6 cellular contexts compared by ENCODE assay signal in the genomic region with DNA sequence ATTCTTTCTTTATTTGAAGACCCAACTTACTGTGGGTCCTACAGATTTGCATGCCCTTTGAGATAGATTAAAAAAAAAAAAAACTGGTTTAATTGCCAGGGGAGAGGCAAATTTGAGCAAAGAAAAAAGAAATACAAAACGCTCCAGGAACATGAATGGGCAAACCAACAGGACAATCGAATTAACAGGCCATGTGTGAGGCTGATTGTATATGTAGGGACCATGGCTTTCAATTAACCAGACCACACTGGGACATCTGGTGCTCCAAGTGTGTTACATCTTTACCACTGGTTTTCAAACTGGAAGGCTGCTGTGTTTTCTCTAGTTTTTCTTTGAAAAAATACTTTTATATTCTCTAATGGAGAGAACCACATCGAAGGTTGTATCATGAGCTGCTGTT.
"Had no signal": no experiment of that assay in that cellular context is flagged by ENCODE, and none has a peak within 500 bp of the region (broad histone marks: within the 10 kb centered on the region; RNA-seq: fewer than 3 reads in every experiment).

No MANE protein-coding gene starts in this region.

- H3K4me3 ChIP-seq: GM23338, K562 had no signal

- H3K4me2 ChIP-seq: GM23338 had no signal

- DNase-seq: H9, HCEC 1CT, IMR-90, KG1 had no signal

- ATAC-seq: GM23338, K562 had no signal

- H2AFZ ChIP-seq: GM23338 had no signal
